ENCODE assay signal across 18 cellular contexts in genomic region chr17:69474171-69474831, GRCh38. TPM values are rescaled to one million over a fixed set of nuclear protein-coding genes. Genes with fewer than 3 reads are reported as not detected.
DNase-seq lines count a peak whose midpoint lies in the region; ATAC-seq and TF ChIP-seq lines count a peak whose summit lies in the region.
"Had no signal": no experiment of that assay in that cellular context is flagged by ENCODE, and none has a peak within 500 bp of the region (broad histone marks: within the 10 kb centered on the region; RNA-seq: fewer than 3 reads in every experiment).

No MANE protein-coding gene starts in this region.

- intact Hi-C loops in psoas muscle (cut with DNase I) = no loop called here

- H3K9me3 ChIP-seq in SK-N-SH = no peaks in the 10 kb centered on the region
- no peaks in the 10 kb centered on the region for H3K9me3 ChIP-seq in psoas muscle
- H3K9me3 ChIP-seq: lower lobe of right lung had no signal

- no peak overlapping the region for H3K9ac ChIP-seq in SK-N-SH

- H3K4me3 Mint-ChIP-seq in activated T-cell treated with anti-CD3 and anti-CD28 coated beads, Interleukin-2, amount 50 U/mL, for 4 hours = no peak overlapping the region
- H3K4me3 Mint-ChIP-seq: activated CD4-positive, alpha-beta T cell treated with anti-CD3 and anti-CD28 coated beads, Interleukin-2, amount 10 ng/mL, durations not matched to agents 24 days and 14 days; B cell; stimulated activated memory B cell treated with anti-CD40 and anti-IgM and Interleukin-4, amounts not matched to agents 10 μg/mL and 1 μg/mL and 100 μg/mL, for 72 hours had no signal

- H3K36me3 ChIP-seq in SK-N-SH (replicated peaks in 1 of 2; ENCODE audit: control insufficient read depth in 1 of 2, insufficient read depth in 2 of 2, low read length in 1 of 2) (no peaks in the 10 kb centered on the region), psoas muscle (ENCODE audit: insufficient read depth in 1 of 2, low read depth in 1 of 2) (no peaks in the 10 kb centered on the region)
- H3K36me3 ChIP-seq: lower lobe of right lung had no signal

- H3K27me3 ChIP-seq in SK-N-SH (ENCODE audit: insufficient read depth) = no peaks in the 10 kb centered on the region
- no peaks in the 10 kb centered on the region for H3K27me3 ChIP-seq in foreskin keratinocyte
- H3K27me3 ChIP-seq in psoas muscle (ENCODE audit: insufficient read depth in 3 of 3, low read length in 2 of 3) = no peaks in the 10 kb centered on the region
- H3K27me3 ChIP-seq: dorsolateral prefrontal cortex had no signal

- H3K4me3 ChIP-seq in SK-N-SH (ENCODE audit: low read depth in 2 of 2, low read length in 1 of 2) = no peak overlapping the region
- H3K4me3 ChIP-seq in psoas muscle = no peak overlapping the region
- H3K4me3 ChIP-seq: dorsolateral prefrontal cortex, lower lobe of right lung had no signal

- no peaks in the 10 kb centered on the region for H3K27me3 Mint-ChIP-seq in activated T-cell treated with anti-CD3 and anti-CD28 coated beads, Interleukin-2, amount 50 U/mL, for 4 hours (ENCODE audit: low read depth)
- H3K27me3 Mint-ChIP-seq: activated CD4-positive, alpha-beta T cell treated with anti-CD3 and anti-CD28 coated beads, Interleukin-2, amount 10 ng/mL, durations not matched to agents 24 days and 14 days; B cell; stimulated activated memory B cell treated with anti-CD40 and anti-IgM and Interleukin-4, amounts not matched to agents 10 μg/mL and 1 μg/mL and 100 μg/mL, for 72 hours had no signal

- ATAC-seq in foreskin keratinocyte = peak; percentile 55
- ATAC-seq in psoas muscle = peak; percentile 14 to 54 (median 33)
- ATAC-seq in activated T-cell treated with anti-CD3 and anti-CD28 coated beads, Interleukin-2, amount 50 U/mL, for 4 hours = no peak
- ATAC-seq in HG03571 (IDR thresholded peaks at IDR 0.05; ENCODE audit: unreplicated experiment) = no peak
- ATAC-seq in GM21390 (IDR thresholded peaks at IDR 0.05; ENCODE audit: unreplicated experiment) = no peak
- ATAC-seq: lower lobe of right lung; stimulated activated memory B cell treated with anti-CD40 and anti-IgM and Interleukin-4, amounts not matched to agents 10 μg/mL and 1 μg/mL and 100 μg/mL, for 72 hours had no signal

- TF ChIP-seq RAD21 in SK-N-SH (IDR thresholded peaks at IDR 0.05; ENCODE audit: low read length) = no peak

- POLR2A ChIA-PET in SK-N-SH (lab: Yijun Ruan, JAX) = no interaction called here

- no peaks in the 10 kb centered on the region for H3K9me3 Mint-ChIP-seq in activated T-cell treated with anti-CD3 and anti-CD28 coated beads, Interleukin-2, amount 50 U/mL, for 4 hours
- H3K9me3 Mint-ChIP-seq: activated CD4-positive, alpha-beta T cell treated with anti-CD3 and anti-CD28 coated beads, Interleukin-2, amount 10 ng/mL, durations not matched to agents 24 days and 14 days; stimulated activated memory B cell treated with anti-CD40 and anti-IgM and Interleukin-4, amounts not matched to agents 10 μg/mL and 1 μg/mL and 100 μg/mL, for 72 hours had no signal

- H2AFZ ChIP-seq in SK-N-SH (ENCODE audit: low read depth) = no peak overlapping the region

- H3K9me2 ChIP-seq in SK-N-SH = no peaks in the 10 kb centered on the region

- WGBS in SK-N-SH (ENCODE audit: low lambda C conversion rate) = 72% methylated on average over 4 of the region's 4 CpGs
- WGBS in psoas muscle, 3 donors = 34 to 49% (median 36%) methylated on average over 4 of the region's 4 CpGs

- no peaks in the 10 kb centered on the region for H4K20me1 ChIP-seq in SK-N-SH (ENCODE audit: insufficient read depth)

- H3K4me1 Mint-ChIP-seq in activated T-cell treated with anti-CD3 and anti-CD28 coated beads, Interleukin-2, amount 50 U/mL, for 4 hours (ENCODE audit: low read depth) = peaks cover 16% of the 10 kb centered on the region

- no peaks in the 10 kb centered on the region for H3F3A ChIP-seq in SK-N-SH (replicated peaks; ENCODE audit: insufficient read depth)

- no peak overlapping the region for H3K4me2 ChIP-seq in SK-N-SH

- H3K27ac ChIP-seq in SK-N-SH (ENCODE audit: low read depth in 2 of 2, low read length in 1 of 2) = peak overlapping the region in 1 of 2 experiments; percentile 3; a peak in 1 of 4 replicates
- no peak overlapping the region for H3K27ac ChIP-seq in foreskin keratinocyte
- peak overlapping the region; percentile 48 for H3K27ac ChIP-seq in psoas muscle
- H3K27ac ChIP-seq: dorsolateral prefrontal cortex, lower lobe of right lung had no signal

- CTCF ChIA-PET in SK-N-SH (lab: Yijun Ruan, JAX) = interaction anchor here (0.7 to 1.2 kb wide), 3 partner anchors 14 to 20 kb away, joined by 3 read pairs; no protein-coding TSS in a partner anchor

- TF ChIP-seq CTCF in SK-N-SH (IDR thresholded peaks at IDR 0.05) (no peak), foreskin keratinocyte (conservative IDR thresholded peaks at IDR 0.05) (no peak), psoas muscle (IDR thresholded peaks at IDR 0.05) (no peak)

- H3K4me1 ChIP-seq in SK-N-SH (ENCODE audit: control insufficient read depth in 1 of 2, insufficient read depth in 2 of 2, low read depth in 1 of 2, low read length in 1 of 2) (0 out of 4 replicates have a peak, but pooled peaks cover 0 to 3% of the 10 kb centered on the region in 2 experiments), foreskin keratinocyte (peaks cover 12% of the 10 kb centered on the region), psoas muscle (peaks cover 16% of the 10 kb centered on the region)
- H3K4me1 ChIP-seq: lower lobe of right lung had no signal

- peaks cover 20% of the 10 kb centered on the region for H3K36me3 Mint-ChIP-seq in activated T-cell treated with anti-CD3 and anti-CD28 coated beads, Interleukin-2, amount 50 U/mL, for 4 hours (ENCODE audit: insufficient read depth)

- H3K79me2 ChIP-seq in SK-N-SH (ENCODE audit: insufficient read depth) = no peaks in the 10 kb centered on the region

- DNase-seq in GM04504 (ENCODE audit: low read depth) = peak; percentile 76
- no peak for DNase-seq in SK-N-SH
- no peak for DNase-seq in foreskin keratinocyte
- DNase-seq in psoas muscle = no peak
- DNase-seq in NCI-H2081 (lab: John Stamatoyannopoulos, UW) = no peak
- DNase-seq in activated T-cell treated with anti-CD3 and anti-CD28 coated beads, Interleukin-2, amount 50 U/mL, for 4 hours = no peak
- DNase-seq: activated CD4-positive, alpha-beta T cell treated with anti-CD3 and anti-CD28 coated beads, Interleukin-2, amount 10 ng/mL, durations not matched to agents 24 days and 14 days; anterior cingulate cortex; DMS79 treated with DMSO at 0.1 percent for 48 hours; dorsolateral prefrontal cortex; lower lobe of right lung; NCI-H2171 treated with DMSO at 0.1 percent for 48 hours; occipital lobe; T-helper 2 cell had no signal

- TF ChIP-seq EP300 in SK-N-SH (IDR thresholded peaks at IDR 0.05; ENCODE audit: borderline replicate concordance in 1 of 2, low read depth in 1 of 2, low read length in 1 of 2) = no peak

TF ChIP-seq in SK-N-SH, 30 proteins besides CTCF, POLR2A, EP300 and RAD21:
- TF ChIP-seq FOSL2 (IDR thresholded peaks at IDR 0.05; ENCODE audit: borderline replicate concordance, low read depth) (no peak), PBX3 (IDR thresholded peaks at IDR 0.05) (peak; percentile 70), NFIC (IDR thresholded peaks at IDR 0.05; ENCODE audit: borderline replicate concordance) (no peak), TCF12 (IDR thresholded peaks at IDR 0.05) (peak; percentile 49), ZBTB33 (IDR thresholded peaks at IDR 0.05; ENCODE audit: borderline replicate concordance, low read depth) (no peak), TAF1 (IDR thresholded peaks at IDR 0.05; ENCODE audit: borderline replicate concordance, low read depth, low read length) (no peak), FOXJ3 (CRISPR knock-in tag; IDR thresholded peaks at IDR 0.05) (no peak), RFX5 (IDR thresholded peaks at IDR 0.05; ENCODE audit: low read length) (no peak), GATA2 (CRISPR knock-in tag; IDR thresholded peaks at IDR 0.05) (no peak)

RNA-seq across cellular contexts. Expression of gene MAP2K6, which starts 59.8 kb away (rescaled TPM):
- polyA plus RNA-seq in SK-N-SH (2012; rRNA removed) (6.5 and 6.7 TPM in 2 replicates), foreskin keratinocyte (0.22 and 0.58 TPM in 2 replicates), psoas muscle (100 to 1,000 TPM in 1 of 3 donors, 10 to 100 TPM in 1, 1 to 10 TPM in 1; 6.4 to 127 (median 64.0) TPM)
- 7.0 and 8.1 TPM in 2 replicates for polyA plus RNA-seq in SK-N-SH (2012; cell fraction: cytosol; rRNA removed)
- 1.4 and 2.8 TPM in 2 replicates for polyA plus RNA-seq in SK-N-SH (2012; cell fraction: nucleus; rRNA removed)
- total RNA-seq in foreskin keratinocyte (0.46 and 0.61 TPM in 2 replicates), psoas muscle (100 to 1,000 TPM in 1 of 4 donors, 10 to 100 TPM in 3; 32.1 to 102 (median 46.3) TPM)
- 1 to 10 TPM in 1 of 3 donors, under 1 TPM in 2; 0.71 to 1.1 (median 0.87) TPM for total RNA-seq in activated T-cell treated with anti-CD3 and anti-CD28 coated beads, Interleukin-2, amount 50 U/mL, for 4 hours

Comparison
In these comparisons a context has a peak if more than half of its experiments do, and no peak if none do; other contexts are left out.
1. ATAC-seq: peak in foreskin keratinocyte (single experiment) and psoas muscle (4 of 4); none in activated T-cell treated with anti-CD3 and anti-CD28 coated beads, Interleukin-2, amount 50 U/mL, for 4 hours (0 of 2), HG03571 (single experiment) and GM21390 (single experiment).
2. RNA of gene MAP2K6, which starts 59.8 kb away (total RNA-seq): 32.1 to 102 TPM in psoas muscle; 0.71 to 1.1 TPM in activated T-cell treated with anti-CD3 and anti-CD28 coated beads, Interleukin-2, amount 50 U/mL, for 4 hours and 0.46 to 0.61 TPM in foreskin keratinocyte; every median in the first group is over 10 times any median in the second.